In the genomic region with DNA sequence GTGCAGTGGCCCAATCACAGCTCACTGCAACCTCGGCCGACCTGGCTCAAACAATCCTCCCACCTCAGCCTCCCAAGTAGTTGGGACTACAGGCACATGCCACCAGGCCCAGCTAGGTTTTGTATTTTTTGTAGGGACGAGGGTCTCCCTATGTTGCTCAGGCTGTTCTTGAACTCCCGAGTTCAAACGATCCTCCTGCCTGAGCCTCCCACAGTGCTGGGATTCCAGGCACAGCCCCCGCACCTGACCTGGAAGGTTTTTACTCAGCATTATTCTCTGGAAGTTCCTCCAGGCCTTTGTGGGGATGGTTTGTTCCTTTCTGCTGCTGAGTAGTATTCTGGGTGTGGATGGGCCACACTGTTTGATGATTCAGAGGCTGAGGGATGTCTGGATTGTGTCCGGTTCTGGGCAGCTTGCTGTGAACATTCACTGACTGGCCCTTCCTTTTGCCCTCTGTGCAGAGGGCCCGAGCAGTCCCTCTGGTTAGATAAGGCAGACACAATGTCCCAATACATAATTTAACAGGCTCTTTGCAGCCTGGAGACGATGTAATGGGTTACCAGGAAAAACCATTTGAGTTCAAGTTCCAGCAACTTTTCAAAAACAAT, we compare ENCODE assay signal across 9 cellular contexts. TPM values are rescaled to one million over a fixed set of nuclear protein-coding genes. Genes with fewer than 3 reads are reported as not detected.
DNase-seq lines count a peak whose midpoint lies in the region; ATAC-seq and TF ChIP-seq lines count a peak whose summit lies in the region.
"Had no signal": no experiment of that assay in that cellular context is flagged by ENCODE, and none has a peak within 500 bp of the region (broad histone marks: within the 10 kb centered on the region; RNA-seq: fewer than 3 reads in every experiment).

No MANE protein-coding gene starts in this region.

- H3K27ac ChIP-seq in angular gyrus (ENCODE audit: low read depth, low read length) (peak overlapping the region; percentile 11), left ventricle myocardium inferior (replicated peaks) (peak overlapping the region; percentile 56)
- H3K27ac ChIP-seq: prostate gland had no signal

- no peak overlapping the region for H3K4me3 ChIP-seq in left ventricle myocardium inferior
- H3K4me3 ChIP-seq: prostate gland had no signal

- peak; percentile 69 for ATAC-seq in sciatic nerve
- no peak for ATAC-seq in GM21447 (IDR thresholded peaks at IDR 0.05; ENCODE audit: unreplicated experiment)

- intact Hi-C loops in left ventricle myocardium inferior (cut with micrococcal nuclease), result no loop called here
- intact Hi-C loops in sciatic nerve (cut with DNase I), result loop anchor here (10.0 kb wide), 1 partner anchor 299 kb away; a partner anchor contains a TSS

- peaks cover 1% of the 10 kb centered on the region for H3K4me1 ChIP-seq in left ventricle myocardium inferior
- H3K4me1 ChIP-seq: prostate gland had no signal

- H3K9me3 ChIP-seq in left ventricle myocardium inferior (replicated peaks), result no peaks in the 10 kb centered on the region
- H3K9me3 ChIP-seq: prostate gland had no signal

- no peak for TF ChIP-seq CTCF in left ventricle myocardium inferior (IDR thresholded peaks at IDR 0.05; ENCODE audit: borderline replicate concordance)

- DNase-seq in EH (ENCODE audit: low read depth) (peak; percentile 95), left ventricle myocardium inferior (no peak), sciatic nerve (ENCODE audit: low spot score) (no peak), NCI-H774 (lab: John Stamatoyannopoulos, UW) (no peak), middle frontal gyrus (ENCODE audit: extremely low spot score, low spot score) (no peak)
- DNase-seq in activated CD4-positive, alpha-beta T cell treated with anti-CD3 and anti-CD28 coated beads, Interleukin-2, amount 50 U/mL, for 4 hours, result no peak

- no peaks in the 10 kb centered on the region for H3K36me3 ChIP-seq in left ventricle myocardium inferior
- H3K36me3 ChIP-seq: prostate gland had no signal

- no peaks in the 10 kb centered on the region for H3K27me3 ChIP-seq in left ventricle myocardium inferior (ENCODE audit: low read depth)

RNA-seq across cellular contexts. Expression of a gene that starts 6.0 kb away (rescaled TPM):
- total RNA-seq in left ventricle myocardium inferior (21.4 TPM), sciatic nerve (55.1 TPM)
